22 cellular contexts compared by ENCODE assay signal in the genomic region with DNA sequence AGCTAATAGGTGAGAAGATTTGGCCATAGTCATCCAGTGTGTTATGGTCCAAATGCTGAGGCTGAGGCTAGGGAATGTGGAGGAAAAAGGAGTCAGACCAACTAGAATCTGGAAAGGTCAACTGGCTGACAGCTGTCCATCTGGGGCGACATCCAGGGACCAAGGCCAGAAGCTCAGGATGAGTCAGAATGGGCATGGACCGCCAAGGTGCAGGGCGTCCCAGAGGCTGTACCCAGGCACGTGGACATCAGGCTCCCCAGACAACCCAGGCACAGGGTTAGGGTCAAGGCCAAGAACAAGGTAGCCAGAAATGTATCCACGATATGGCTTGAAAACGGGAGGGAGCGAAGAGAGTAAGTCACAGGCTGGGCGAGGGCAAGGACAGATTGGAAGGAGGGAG. TPM values are rescaled to one million over a fixed set of nuclear protein-coding genes. Genes with fewer than 3 reads are reported as not detected.
DNase-seq lines count a peak whose midpoint lies in the region; ATAC-seq and TF ChIP-seq lines count a peak whose summit lies in the region.
"Had no signal": no experiment of that assay in that cellular context is flagged by ENCODE, and none has a peak within 500 bp of the region (broad histone marks: within the 10 kb centered on the region; RNA-seq: fewer than 3 reads in every experiment).

No MANE protein-coding gene starts in this region.

- no peaks in the 10 kb centered on the region for H3K9me2 ChIP-seq in PC-3 (replicated peaks; ENCODE audit: low read length)

- ATAC-seq in left lobe of liver (peak; percentile 10), HG03135 (IDR thresholded peaks at IDR 0.05; ENCODE audit: unreplicated experiment) (no peak), PC-3 (no peak)
- ATAC-seq: GM12878 had no signal

- no peak overlapping the region for H2AK5ac ChIP-seq in neuronal stem cell (ENCODE audit: low read depth, low read length)

- no CpG with 5 or more reads among the region's 8 CpGs for WGBS in neuronal stem cell (ENCODE audit: extremely low coverage in 2 of 2, insufficient read length in 2 of 2, insufficient replicate concordance in 1 of 2), 2 donors

- H3K4me1 ChIP-seq in BLaER1 = peaks cover 16% of the 10 kb centered on the region
- H3K4me1 ChIP-seq in neuronal stem cell (ENCODE audit: control insufficient read depth in 2 of 2, insufficient read depth in 1 of 2, low read depth in 1 of 2, low read length in 2 of 2) = no peaks in the 10 kb centered on the region
- peaks cover 42 to 54% (median 53%) of the 10 kb centered on the region in 3 donors for H3K4me1 ChIP-seq in skeletal muscle tissue (ENCODE audit: control insufficient read depth in 3 of 3, insufficient read depth in 3 of 3, low read length in 3 of 3)
- no peaks in the 10 kb centered on the region for H3K4me1 ChIP-seq in PC-3 (ENCODE audit: insufficient read depth, low read length)

- H3K4me2 ChIP-seq in BLaER1 = peak overlapping the region; percentile 21
- H3K4me2 ChIP-seq in neuronal stem cell (ENCODE audit: insufficient read depth, low read length, poor library complexity, severe bottlenecking) = no peak overlapping the region
- H3K4me2 ChIP-seq in PC-3 (ENCODE audit: low read length) = no peak overlapping the region

- CTCF ChIA-PET in PC-3 (lab: Charles Lee) = no interaction called here

- no peak overlapping the region for H3K4ac ChIP-seq in neuronal stem cell (ENCODE audit: low read length)

- H3K4me3 ChIP-seq in BLaER1 = no peak overlapping the region
- H3K4me3 ChIP-seq in neuronal stem cell (ENCODE audit: low read length in 2 of 2) = no peak overlapping the region
- peak overlapping the region in 2 of 3 donors; percentile 30 to 47 for H3K4me3 ChIP-seq in skeletal muscle tissue (ENCODE audit: low read length in 3 of 3)
- no peak overlapping the region for H3K4me3 ChIP-seq in PC-3 (ENCODE audit: low read length)
- H3K4me3 ChIP-seq: GM12878, GM23248, HAP-1 had no signal

- H3F3A ChIP-seq in PC-3 (ENCODE audit: low read length, unreplicated experiment) = no peaks in the 10 kb centered on the region

- no peak overlapping the region for H3K23ac ChIP-seq in neuronal stem cell (ENCODE audit: low read depth, low read length, poor library complexity)

- no peak overlapping the region for H3K9ac ChIP-seq in BLaER1
- peak overlapping the region; percentile 18 for H3K9ac ChIP-seq in neuronal stem cell (ENCODE audit: low read depth, low read length, poor library complexity)
- peak overlapping the region in 2 of 3 donors; percentile 47 to 72 for H3K9ac ChIP-seq in skeletal muscle tissue (ENCODE audit: low read depth in 1 of 3, low read length in 3 of 3)
- H3K9ac ChIP-seq in PC-3 (ENCODE audit: low read length) = no peak overlapping the region
- H3K9ac ChIP-seq: GM23248 had no signal

- H3K27ac ChIP-seq in BLaER1 (no peak overlapping the region), neuronal stem cell (replicated peaks; ENCODE audit: low read length) (no peak overlapping the region), skeletal muscle tissue (ENCODE audit: low read depth, low read length) (peak overlapping the region; percentile 88), PC-3 (ENCODE audit: low read length) (no peak overlapping the region)
- H3K27ac ChIP-seq: GM23248 had no signal

- DNase-seq in left lobe of liver (ENCODE audit: low spot score) = no peak
- no peak for DNase-seq in neuronal stem cell (ENCODE audit: low spot score)
- DNase-seq in NCI-H1092 (lab: John Stamatoyannopoulos, UW) = no peak
- DNase-seq in PC-3 = no peak
- DNase-seq: C1 segment of cervical spinal cord; CD4-positive, CD25-positive, alpha-beta regulatory T cell; CD8-positive, alpha-beta memory T cell; COR-L47; DMS 273 treated with DMSO at 0.1 percent for 48 hours; DMS53; DND-41; EL; GM23248 had no signal

- H3K9me3 ChIP-seq in BLaER1 (no peaks in the 10 kb centered on the region; the same call in none of the 2 replicates), neuronal stem cell (replicated peaks in 1 of 2; ENCODE audit: control insufficient read depth in 2 of 2, insufficient read depth in 1 of 2, low read depth in 1 of 2, low read length in 2 of 2) (no peaks in the 10 kb centered on the region), skeletal muscle tissue (ENCODE audit: control insufficient read depth in 3 of 3, low read length in 3 of 3) (no peaks in the 10 kb centered on the region), PC-3 (ENCODE audit: low read length) (no peaks in the 10 kb centered on the region)
- H3K9me3 ChIP-seq: HAP-1 had no signal

- no peak overlapping the region for H2BK120ac ChIP-seq in neuronal stem cell (ENCODE audit: low read depth, low read length)

- H2BK12ac ChIP-seq in neuronal stem cell (ENCODE audit: low read length) = no peak overlapping the region

- H3K79me2 ChIP-seq in PC-3 (ENCODE audit: low read length) = no peaks in the 10 kb centered on the region

- no peak overlapping the region for H3K14ac ChIP-seq in neuronal stem cell (ENCODE audit: low read length)

- H2BK5ac ChIP-seq in neuronal stem cell (ENCODE audit: low read length) = no peak overlapping the region

- BruUV-seq in PC-3 (replicated peaks; lab: Mats Ljungman, UMichigan) = no TSS peak

- H3K36me3 ChIP-seq in BLaER1 (peaks cover 61% of the 10 kb centered on the region), neuronal stem cell (replicated peaks in 1 of 2; ENCODE audit: control insufficient read depth in 2 of 2, insufficient read depth in 2 of 2, low read length in 2 of 2) (no peaks in the 10 kb centered on the region), skeletal muscle tissue (ENCODE audit: control insufficient read depth in 3 of 3, insufficient read depth in 3 of 3, low read length in 3 of 3) (no peaks in the 10 kb centered on the region), PC-3 (ENCODE audit: low read depth, low read length) (no peaks in the 10 kb centered on the region)
- H3K36me3 ChIP-seq: HAP-1 had no signal

- no peak overlapping the region for H2AFZ ChIP-seq in neuronal stem cell (ENCODE audit: low read length)
- no peak overlapping the region for H2AFZ ChIP-seq in PC-3 (ENCODE audit: low read length)
- H2AFZ ChIP-seq: GM23248 had no signal

- H3K18ac ChIP-seq in neuronal stem cell (ENCODE audit: low read length) = no peak overlapping the region

- TF ChIP-seq CTCF in PC-3 (conservative IDR thresholded peaks at IDR 0.05; ENCODE audit: low read depth, low read length) = no peak

- no peak overlapping the region for H2BK15ac ChIP-seq in neuronal stem cell (ENCODE audit: low read length)

- POLR2A ChIA-PET in PC-3 (lab: Charles Lee; ENCODE audit: unreplicated experiment) = no interaction called here

- no peak overlapping the region for H4K8ac ChIP-seq in neuronal stem cell (ENCODE audit: low read depth, low read length)

- no peaks in the 10 kb centered on the region for H3K79me1 ChIP-seq in neuronal stem cell (ENCODE audit: low read depth, low read length)

- H4K20me1 ChIP-seq in BLaER1 = no peaks in the 10 kb centered on the region
- no peaks in the 10 kb centered on the region for H4K20me1 ChIP-seq in PC-3 (ENCODE audit: low read length)

- H3K27me3 ChIP-seq in BLaER1 = no peaks in the 10 kb centered on the region
- peaks cover 0 to 11% (median 0%) of the 10 kb centered on the region in 3 experiments for H3K27me3 ChIP-seq in neuronal stem cell (ENCODE audit: control insufficient read depth in 3 of 3, insufficient read depth in 3 of 3, low read depth in 1 of 3, low read length in 3 of 3)
- no peaks in the 10 kb centered on the region for H3K27me3 ChIP-seq in skeletal muscle tissue (ENCODE audit: control insufficient read depth in 3 of 3, insufficient read depth in 3 of 3, low read length in 3 of 3)
- no peaks in the 10 kb centered on the region for H3K27me3 ChIP-seq in PC-3 (ENCODE audit: low read length)

- no peak overlapping the region for H4K91ac ChIP-seq in neuronal stem cell (ENCODE audit: low read depth, low read length, poor library complexity)

- intact Hi-C loops in PC-3 (cut with micrococcal nuclease) = no loop called here

RNA-seq across cellular contexts. Expression of gene PTTG2, which starts 26.1 kb away (rescaled TPM):
- total RNA-seq in left lobe of liver = not detected
- not detected for polyA plus RNA-seq in neuronal stem cell (2013, experiment 1 of 2)
- not detected for polyA plus RNA-seq in neuronal stem cell (2013, experiment 2 of 2)
- 0.52 TPM for total RNA-seq in skeletal muscle tissue
- not detected in 2 replicates for total RNA-seq in PC-3 (2014; rRNA removed)
- total RNA-seq: A172, G401, GM23248, H4 had no signal
- polyA plus RNA-seq: CD4-positive, CD25-positive, alpha-beta regulatory T cell; CD8-positive, alpha-beta memory T cell; GM23248; IgD-negative memory B cell had no signal

RNA-seq across cellular contexts. Expression of gene TBC1D1, which starts 43.2 kb away (rescaled TPM):
- total RNA-seq in left lobe of liver (28.0 TPM), skeletal muscle tissue (54.3 TPM), PC-3 (2014; rRNA removed) (87.0 and 89.0 TPM in 2 replicates)
- polyA plus RNA-seq in neuronal stem cell (2013, experiment 1 of 2) = 124 TPM
- 123 TPM for polyA plus RNA-seq in neuronal stem cell (2013, experiment 2 of 2)

Comparison
In these comparisons a context has a peak if more than half of its experiments do, and no peak if none do; other contexts are left out.
1. H3K4me3 ChIP-seq: peak in skeletal muscle tissue (2 of 3); none in BLaER1 (single experiment), neuronal stem cell (0 of 2) and PC-3 (single experiment).
2. H3K9ac ChIP-seq: peak in neuronal stem cell (single experiment) and skeletal muscle tissue (2 of 3); none in BLaER1 (single experiment) and PC-3 (single experiment).